In genomic region chr10:33334839-33335549, GRCh38 we compare ENCODE assay signal across 8 cellular contexts. TPM values are rescaled to one million over a fixed set of nuclear protein-coding genes. Genes with fewer than 3 reads are reported as not detected.
A peak's percentile ranks its signal among the peaks of the same experiment; 100 is the strongest.
DNase-seq lines count a peak whose midpoint lies in the region; ATAC-seq and TF ChIP-seq lines count a peak whose summit lies in the region.

No MANE protein-coding gene starts in this region.

- H3K4me3 Mint-ChIP-seq in activated T-cell treated with anti-CD3 and anti-CD28 coated beads, Interleukin-2, amount 50 U/mL, for 72 hours, result peak overlapping the region; percentile 83 to 93
- H3K4me3 Mint-ChIP-seq in naive thymus-derived CD4-positive, alpha-beta T cell, result peak overlapping the region; percentile 18 to 91 (median 79)

- peaks cover 74% of the 10 kb centered on the region for H3K27me3 Mint-ChIP-seq in activated T-cell treated with anti-CD3 and anti-CD28 coated beads, Interleukin-2, amount 50 U/mL, for 72 hours (ENCODE audit: low read depth)
- peaks cover 55 to 83% (median 70%) of the 10 kb centered on the region in 5 donors for H3K27me3 Mint-ChIP-seq in naive thymus-derived CD4-positive, alpha-beta T cell

- peaks cover 8 to 12% of the 10 kb centered on the region in 2 donors for H3K4me1 ChIP-seq in naive thymus-derived CD4-positive, alpha-beta T cell (ENCODE audit: control insufficient read depth in 2 of 2, insufficient read depth in 2 of 2, low read length in 2 of 2)
- H3K4me1 ChIP-seq in upper lobe of left lung, result peaks cover 18 to 48% (median 26%) of the 10 kb centered on the region in 4 donors

- H3K9me3 Mint-ChIP-seq in activated T-cell treated with anti-CD3 and anti-CD28 coated beads, Interleukin-2, amount 50 U/mL, for 72 hours, result no peaks in the 10 kb centered on the region
- peaks cover 0 to 3% (median 0%) of the 10 kb centered on the region in 11 donors for H3K9me3 Mint-ChIP-seq in naive thymus-derived CD4-positive, alpha-beta T cell

- peak; percentile 73 to 76 for ATAC-seq in activated T-cell treated with anti-CD3 and anti-CD28 coated beads, Interleukin-2, amount 50 U/mL, for 72 hours (replicated peaks in 1 of 2)
- peak; percentile 48 for ATAC-seq in naive thymus-derived CD4-positive, alpha-beta T cell
- ATAC-seq in upper lobe of left lung (ENCODE audit: low FRiP score in 2 of 2) (peak; percentile 84 to 88), HG03520 (IDR thresholded peaks at IDR 0.05; ENCODE audit: unreplicated experiment) (no peak)

- peaks cover 20% of the 10 kb centered on the region for H3K4me1 Mint-ChIP-seq in activated T-cell treated with anti-CD3 and anti-CD28 coated beads, Interleukin-2, amount 50 U/mL, for 72 hours (ENCODE audit: low read depth)
- peaks cover 10 to 39% (median 27%) of the 10 kb centered on the region in 7 donors for H3K4me1 Mint-ChIP-seq in naive thymus-derived CD4-positive, alpha-beta T cell

- no peak overlapping the region for H3K27ac ChIP-seq in naive thymus-derived CD4-positive, alpha-beta T cell (ENCODE audit: low read depth, low read length)
- H3K27ac ChIP-seq in upper lobe of left lung, result peak overlapping the region; percentile 89 to 98 (median 91)

- POLR2A ChIA-PET in naive thymus-derived CD4-positive, alpha-beta T cell (lab: Charles Lee), result interaction anchor here (1.2 kb wide), 1 partner anchor 146 kb away, joined by 3 read pairs; no protein-coding TSS in a partner anchor

- TF ChIP-seq POLR2A in upper lobe of left lung (IDR thresholded peaks at IDR 0.05), result peak in 2 of 4 donors; percentile 30 to 47

- CTCF ChIA-PET in naive thymus-derived CD4-positive, alpha-beta T cell (lab: Charles Lee), result interaction anchor here (0.6 kb wide), 1 partner anchor 24 kb away, joined by 3 read pairs; no protein-coding TSS in a partner anchor

- 0 to 1% methylated on average over 10 to 31 of the region's 63 CpGs for WGBS in upper lobe of left lung, 2 donors

- no peaks in the 10 kb centered on the region for H3K9me3 ChIP-seq in naive thymus-derived CD4-positive, alpha-beta T cell (ENCODE audit: control insufficient read depth in 2 of 3, low read length in 3 of 3)
- H3K9me3 ChIP-seq in upper lobe of left lung, result no peaks in the 10 kb centered on the region

- no peaks in the 10 kb centered on the region for H3K36me3 Mint-ChIP-seq in activated T-cell treated with anti-CD3 and anti-CD28 coated beads, Interleukin-2, amount 50 U/mL, for 72 hours (ENCODE audit: insufficient read depth in 2 of 2)
- no peaks in the 10 kb centered on the region for H3K36me3 Mint-ChIP-seq in naive thymus-derived CD4-positive, alpha-beta T cell

- H3K36me3 ChIP-seq in naive thymus-derived CD4-positive, alpha-beta T cell (ENCODE audit: control insufficient read depth in 2 of 3, insufficient read depth in 3 of 3, low read length in 3 of 3), result no peaks in the 10 kb centered on the region
- peaks cover 0 to 2% (median 0%) of the 10 kb centered on the region in 4 donors for H3K36me3 ChIP-seq in upper lobe of left lung

- intact Hi-C loops in naive thymus-derived CD4-positive, alpha-beta T cell (cut with micrococcal nuclease), result loop anchor here in 1 of 2 donors (5.0 kb wide), 1 partner anchor 88 kb away; no protein-coding TSS in a partner anchor

- peaks cover 18 to 21% of the 10 kb centered on the region in 2 donors for H3K27me3 ChIP-seq in naive thymus-derived CD4-positive, alpha-beta T cell (ENCODE audit: control insufficient read depth in 2 of 2, insufficient read depth in 2 of 2, low read length in 2 of 2)
- no peaks in the 10 kb centered on the region for H3K27me3 ChIP-seq in upper lobe of left lung

- no peak for TF ChIP-seq EP300 in upper lobe of left lung (IDR thresholded peaks at IDR 0.05)

- H3K4me3 ChIP-seq in naive thymus-derived CD4-positive, alpha-beta T cell (ENCODE audit: low read length), result no peak overlapping the region
- peak overlapping the region; percentile 58 to 82 (median 66) for H3K4me3 ChIP-seq in upper lobe of left lung

- no peak overlapping the region for H3K27ac Mint-ChIP-seq in activated T-cell treated with anti-CD3 and anti-CD28 coated beads, Interleukin-2, amount 50 U/mL, for 72 hours
- H3K27ac Mint-ChIP-seq in naive thymus-derived CD4-positive, alpha-beta T cell, result no peak overlapping the region

- peak; percentile 53 for DNase-seq in activated T-cell treated with anti-CD3 and anti-CD28 coated beads for 48 hours (ENCODE audit: low read depth)
- DNase-seq in activated T-cell treated with anti-CD3 and anti-CD28 coated beads for 4 hours, result no peak
- DNase-seq in NCI-H2171 treated with DMSO at 0.1 percent for 48 hours (lab: John Stamatoyannopoulos, UW), result peak; percentile 69
- DNase-seq in activated T-cell treated with anti-CD3 and anti-CD28 coated beads, Interleukin-2, amount 50 U/mL, for 72 hours, result peak; percentile 46 to 52
- DNase-seq in fibroblast of the conjunctiva (ENCODE audit: low read depth), result peak; percentile 94
- peak in 5 of 9 donors; percentile 13 to 50 (median 22) for DNase-seq in naive thymus-derived CD4-positive, alpha-beta T cell
- DNase-seq in upper lobe of left lung, result peak; percentile 66 to 94

- TF ChIP-seq CTCF in upper lobe of left lung (IDR thresholded peaks at IDR 0.05), result peak; percentile 47 to 88 (median 82)

RNA-seq across cellular contexts. Expression of gene NRP1, which starts 0.5 kb away (rescaled TPM):
- total RNA-seq in activated T-cell treated with anti-CD3 and anti-CD28 coated beads, Interleukin-2, amount 50 U/mL, for 72 hours, result under 1 TPM; 0.72 to 0.84 TPM
- total RNA-seq in naive thymus-derived CD4-positive, alpha-beta T cell, result 1 to 10 TPM in 4 of 5 experiments, under 1 TPM in 1; 0.72 to 4.6 (median 1.6) TPM
- not detected for polyA plus RNA-seq in naive thymus-derived CD4-positive, alpha-beta T cell
- total RNA-seq in upper lobe of left lung, result 100 to 1,000 TPM in 1 of 6 donors, 10 to 100 TPM in 5; 48.5 to 136 (median 64.1) TPM

Comparison
In these comparisons a context has a peak if more than half of its experiments do, and no peak if none do; other contexts are left out.
1. RNA of gene NRP1, which starts 0.5 kb away (total RNA-seq): 48.5 to 136 TPM in upper lobe of left lung; 0.72 to 4.6 TPM in naive thymus-derived CD4-positive, alpha-beta T cell and 0.72 to 0.84 TPM in activated T-cell treated with anti-CD3 and anti-CD28 coated beads, Interleukin-2, amount 50 U/mL, for 72 hours; every median in the first group is over 4 times any median in the second.